Comparison of ENCODE assay signal across 16 cellular contexts in the genomic region with DNA sequence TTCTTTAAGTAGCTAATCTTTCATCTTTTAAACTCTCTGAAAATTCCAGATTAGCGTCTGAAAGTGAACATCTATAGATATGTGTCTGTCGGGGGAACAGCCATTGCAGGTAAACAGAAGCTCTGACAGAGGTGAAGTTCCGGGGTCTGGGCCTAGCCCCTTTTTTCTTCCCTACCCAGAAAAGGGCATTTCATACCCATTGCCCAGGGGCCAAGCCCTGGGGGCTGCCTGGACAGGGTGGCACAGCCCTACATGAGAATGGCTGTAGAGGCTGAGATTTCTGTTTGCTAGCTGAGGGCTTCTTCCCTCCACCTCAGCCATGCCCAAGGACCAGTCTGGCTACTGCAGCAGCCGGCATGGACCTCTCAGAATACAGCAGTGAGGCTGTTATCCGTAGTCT.
"Had no signal": no experiment of that assay in that cellular context is flagged by ENCODE, and none has a peak within 500 bp of the region (broad histone marks: within the 10 kb centered on the region; RNA-seq: fewer than 3 reads in every experiment).

No MANE protein-coding gene starts in this region.

- H3K27ac Mint-ChIP-seq: activated CD4-positive, alpha-beta T cell treated with anti-CD3 and anti-CD28 coated beads for 36 hours; activated CD4-positive, alpha-beta T cell treated with anti-CD3 and anti-CD28 coated beads, Interleukin-2, amount 10 ng/mL, durations not matched to agents 7 days and 5 days; activated CD8-positive, alpha-beta T cell treated with anti-CD3 and anti-CD28 coated beads, Interleukin-2, amount 10 ng/mL, durations not matched to agents 7 days and 5 days; activated naive CD4-positive, alpha-beta T cell treated with anti-CD3 and anti-CD28 coated beads for 36 hours; activated naive CD4-positive, alpha-beta T cell treated with anti-CD3 and anti-CD28 coated beads, Interleukin-2, amount 50 U/mL, for 72 hours; T-cell; T-helper 17 cell; WTC11 had no signal

- H3K36me3 ChIP-seq: adrenal gland, brain microvascular endothelial cell, SJSA1 had no signal

- H3K27me3 ChIP-seq: adrenal gland, brain microvascular endothelial cell, SJSA1 had no signal

- H3K27ac ChIP-seq: adrenal gland, brain microvascular endothelial cell, KMS-11, PC-9, SJSA1 had no signal

- H3K4me1 ChIP-seq: adrenal gland had no signal

- H3K9me3 Mint-ChIP-seq: activated CD4-positive, alpha-beta T cell treated with anti-CD3 and anti-CD28 coated beads, Interleukin-2, amount 10 ng/mL, durations not matched to agents 7 days and 5 days; activated naive CD4-positive, alpha-beta T cell treated with anti-CD3 and anti-CD28 coated beads for 36 hours; activated naive CD4-positive, alpha-beta T cell treated with anti-CD3 and anti-CD28 coated beads, Interleukin-2, amount 50 U/mL, for 72 hours; activated T-cell treated with anti-CD3 and anti-CD28 coated beads, Interleukin-2, amount 50 U/mL, for 4 hours; activated T-helper 1 cell treated with anti-CD3 and anti-CD28 coated beads, Interleukin-12 subunit alpha, Interleukin-12 subunit beta, Interleukin-2, Interleukin-4 antibody, amounts not matched to agents 30 ng/mL and 10 ng/mL and 1 ng/mL, durations not matched to agents 14 hours and 24 hours and 36 hours; T-cell; WTC11 had no signal

- H3K4me3 Mint-ChIP-seq: activated CD4-positive, alpha-beta T cell treated with anti-CD3 and anti-CD28 coated beads for 36 hours; activated CD4-positive, alpha-beta T cell treated with anti-CD3 and anti-CD28 coated beads, Interleukin-2, amount 10 ng/mL, durations not matched to agents 7 days and 5 days; activated CD8-positive, alpha-beta T cell treated with anti-CD3 and anti-CD28 coated beads, Interleukin-2, amount 10 ng/mL, durations not matched to agents 7 days and 5 days; activated naive CD4-positive, alpha-beta T cell treated with anti-CD3 and anti-CD28 coated beads for 36 hours; activated T-cell treated with anti-CD3 and anti-CD28 coated beads, Interleukin-2, amount 50 U/mL, for 4 hours; activated T-helper 1 cell treated with anti-CD3 and anti-CD28 coated beads, Interleukin-12 subunit alpha, Interleukin-12 subunit beta, Interleukin-2, Interleukin-4 antibody, amounts not matched to agents 30 ng/mL and 10 ng/mL and 1 ng/mL, durations not matched to agents 14 hours and 24 hours and 36 hours; T-cell; T-helper 17 cell; WTC11 had no signal

- H3K4me1 Mint-ChIP-seq: activated CD4-positive, alpha-beta T cell treated with anti-CD3 and anti-CD28 coated beads, Interleukin-2, amount 10 ng/mL, durations not matched to agents 7 days and 5 days had no signal

- H3K36me3 Mint-ChIP-seq: activated naive CD4-positive, alpha-beta T cell treated with anti-CD3 and anti-CD28 coated beads, Interleukin-2, amount 50 U/mL, for 72 hours; T-cell; WTC11 had no signal

- H3K9ac ChIP-seq: KMS-11 had no signal

- H3K4me2 ChIP-seq: KMS-11 had no signal

- H3K4me3 ChIP-seq: adrenal gland, PC-9, SJSA1 had no signal

- H3K9me3 ChIP-seq: adrenal gland, SJSA1 had no signal

- H3K27me3 Mint-ChIP-seq: activated CD4-positive, alpha-beta T cell treated with anti-CD3 and anti-CD28 coated beads for 36 hours; activated CD4-positive, alpha-beta T cell treated with anti-CD3 and anti-CD28 coated beads, Interleukin-2, amount 10 ng/mL, durations not matched to agents 7 days and 5 days; T-cell had no signal

- DNase-seq: activated gamma-delta T cell treated with Interleukin-2 at 50 U/mL for 16 hours, T-helper 17 cell had no signal

- H2AFZ ChIP-seq: PC-9 had no signal
